Comparison of ENCODE assay signal across 8 cellular contexts in the genomic region with DNA sequence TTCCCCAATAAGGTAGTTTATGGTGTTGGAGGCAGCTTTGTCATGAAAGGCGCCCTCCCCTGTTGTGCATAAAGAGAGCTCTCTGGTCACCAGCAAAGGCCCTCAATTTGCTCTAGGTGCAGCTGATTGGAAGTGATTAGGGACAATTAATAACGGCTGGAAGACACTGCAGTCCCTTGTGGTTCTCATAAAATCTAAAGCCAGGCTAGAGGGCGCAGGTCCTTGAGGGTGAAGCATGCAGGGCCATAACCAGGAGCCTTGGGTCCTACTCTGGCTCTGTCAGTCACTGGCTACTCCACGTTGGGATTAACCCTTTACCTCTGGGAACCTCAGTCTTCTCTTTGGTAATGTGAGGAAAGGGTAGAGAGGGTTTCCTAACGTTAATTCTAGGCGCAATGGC. TPM values are rescaled to one million over a fixed set of nuclear protein-coding genes. Genes with fewer than 3 reads are reported as not detected.
A peak's percentile ranks its signal among the peaks of the same experiment; 100 is the strongest.
DNase-seq lines count a peak whose midpoint lies in the region; ATAC-seq and TF ChIP-seq lines count a peak whose summit lies in the region.

No MANE protein-coding gene starts in this region.

- peak; percentile 7 for ATAC-seq in HG03442 (IDR thresholded peaks at IDR 0.05; ENCODE audit: unreplicated experiment)
- no peak for ATAC-seq in T-cell (replicated peaks in 1 of 4)

- peak overlapping the region; percentile 90 for H3K4me3 Mint-ChIP-seq in activated T-cell treated with anti-CD3 and anti-CD28 coated beads, Interleukin-2, amount 50 U/mL, for 24 hours
- H3K4me3 Mint-ChIP-seq in T-cell = peak overlapping the region; percentile 89 to 98 (median 91)

- POLR2A ChIA-PET in T-cell (lab: Charles Lee) = interaction anchor here in 1 of 2 donors (0.5 to 1.0 kb wide), 2 partner anchors 66 to 549 kb away, joined by 4 to 6 read pairs; no protein-coding TSS in a partner anchor

- peaks cover 21% of the 10 kb centered on the region for H3K4me1 Mint-ChIP-seq in activated T-cell treated with anti-CD3 and anti-CD28 coated beads, Interleukin-2, amount 50 U/mL, for 24 hours (ENCODE audit: low read depth)
- H3K4me1 Mint-ChIP-seq in T-cell = peaks cover 20 to 25% (median 23%) of the 10 kb centered on the region in 3 donors

- H3K27me3 Mint-ChIP-seq in activated T-cell treated with anti-CD3 and anti-CD28 coated beads, Interleukin-2, amount 50 U/mL, for 24 hours = peaks cover 8% of the 10 kb centered on the region
- H3K27me3 Mint-ChIP-seq in T-cell = peaks cover 4 to 6% of the 10 kb centered on the region in 2 donors

- H3K36me3 Mint-ChIP-seq in activated T-cell treated with anti-CD3 and anti-CD28 coated beads, Interleukin-2, amount 50 U/mL, for 24 hours (ENCODE audit: low read depth) = peaks cover 6% of the 10 kb centered on the region
- no peaks in the 10 kb centered on the region for H3K36me3 Mint-ChIP-seq in T-cell

- TF ChIP-seq CTCF in fibroblast of mammary gland (conservative IDR thresholded peaks at IDR 0.05; ENCODE audit: control insufficient read depth, insufficient read depth, low read depth, low read length) = peak; percentile 9

- CTCF ChIA-PET in T-cell (lab: Charles Lee) = no interaction called here

- H3K9me3 Mint-ChIP-seq in activated T-cell treated with anti-CD3 and anti-CD28 coated beads, Interleukin-2, amount 50 U/mL, for 24 hours = no peaks in the 10 kb centered on the region
- no peaks in the 10 kb centered on the region for H3K9me3 Mint-ChIP-seq in T-cell

- H3K27ac Mint-ChIP-seq in activated T-cell treated with anti-CD3 and anti-CD28 coated beads, Interleukin-2, amount 50 U/mL, for 24 hours = no peak overlapping the region
- H3K27ac Mint-ChIP-seq in T-cell = peak overlapping the region; percentile 76 to 93

- DNase-seq in activated T-cell treated with anti-CD3 and anti-CD28 coated beads, Interleukin-2, amount 50 U/mL, for 24 hours = no peak
- DNase-seq in activated T-cell treated with anti-CD3 and anti-CD28 coated beads for 4 hours = no peak
- peak in 2 of 34 experiments; percentile 0 to 3 for DNase-seq in T-cell
- DNase-seq in fibroblast of mammary gland (ENCODE audit: low read depth) = peak; percentile 20
- DNase-seq in pons (ENCODE audit: low spot score) = peak; percentile 31
- no peak for DNase-seq in NAMALWA (ENCODE audit: low spot score)
- no peak for DNase-seq in putamen (ENCODE audit: low spot score)

- peak overlapping the region; percentile 88 for H3K4me3 ChIP-seq in fibroblast of mammary gland (ENCODE audit: control insufficient read depth, low read depth, low read length)

RNA-seq across cellular contexts. Expression of a gene that starts 1.9 kb away (rescaled TPM):
- total RNA-seq in T-cell = 10 to 100 TPM in 4 of 5 donors, 1 to 10 TPM in 1; 9.6 to 25.3 (median 23.9) TPM

Comparison
In these comparisons a context has a peak if more than half of its experiments do, and no peak if none do; other contexts are left out.
1. DNase-seq: peak in fibroblast of mammary gland (single experiment) and pons (single experiment); none in activated T-cell treated with anti-CD3 and anti-CD28 coated beads, Interleukin-2, amount 50 U/mL, for 24 hours (single experiment), activated T-cell treated with anti-CD3 and anti-CD28 coated beads for 4 hours (single experiment), NAMALWA (single experiment) and putamen (single experiment).